In genomic region chr3:116836286-116836685, GRCh38 we compare ENCODE assay signal across 1 cellular context.
TF ChIP-seq lines count a peak whose summit lies in the region.

No MANE protein-coding gene starts in this region.

TF ChIP-seq in endothelial cell of umbilical vein, 7 proteins besides CTCF, POLR2A, EP300 and RAD21 (continued from another document):
- TF ChIP-seq GATA2 (IDR thresholded peaks at IDR 0.05; ENCODE audit: insufficient read depth, insufficient read length, low read depth, low read length) (no peak), MYC (IDR thresholded peaks at IDR 0.05; ENCODE audit: low read depth, low read length) (no peak), FOS (IDR thresholded peaks at IDR 0.05; ENCODE audit: borderline replicate concordance, insufficient read depth, low read length) (no peak)
